Comparison of ENCODE assay signal across 8 cellular contexts in the genomic region with DNA sequence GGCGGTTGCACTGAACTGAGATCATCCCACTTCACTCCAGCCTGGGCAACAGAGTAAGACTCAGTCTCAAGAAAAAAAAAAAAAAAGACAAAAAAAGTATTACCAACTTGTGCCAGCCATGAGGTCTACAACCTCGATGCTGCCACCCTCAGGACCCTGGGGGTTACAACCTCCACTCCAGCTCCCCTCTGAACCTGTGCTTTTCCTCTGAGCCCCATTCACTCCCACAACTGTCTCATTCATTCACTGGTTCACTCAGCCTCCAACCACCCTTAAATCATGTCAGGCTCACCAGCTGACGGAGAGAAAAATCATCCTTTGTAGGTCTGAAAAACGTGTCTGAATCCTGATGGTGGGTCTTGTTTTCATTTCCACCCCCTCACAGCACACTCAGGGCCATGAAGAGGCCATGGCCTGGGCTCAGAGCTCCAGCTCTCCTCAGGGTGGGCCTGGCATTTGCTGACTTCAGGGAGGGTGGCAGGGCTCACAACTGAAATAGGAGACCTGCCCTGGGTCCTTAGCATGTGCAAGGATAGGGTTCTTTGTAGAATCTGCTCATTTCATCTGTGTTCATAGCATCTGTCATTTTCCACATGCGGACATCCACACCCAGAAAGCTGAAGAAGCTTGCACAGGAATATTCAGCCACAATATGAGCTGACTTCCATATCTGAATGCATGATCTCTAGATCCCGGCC. TPM values are rescaled to one million over a fixed set of nuclear protein-coding genes. Genes with fewer than 3 reads are reported as not detected.
DNase-seq lines count a peak whose midpoint lies in the region; ATAC-seq, FAIRE-seq and TF ChIP-seq lines count a peak whose summit lies in the region.
"Had no signal": no experiment of that assay in that cellular context is flagged by ENCODE, and none has a peak within 500 bp of the region (broad histone marks: within the 10 kb centered on the region; RNA-seq: fewer than 3 reads in every experiment).

No MANE protein-coding gene starts in this region.

- peaks cover 69 to 88% (median 80%) of the 10 kb centered on the region in 5 donors for H3K27me3 Mint-ChIP-seq in naive thymus-derived CD4-positive, alpha-beta T cell

- CTCF ChIA-PET in naive thymus-derived CD4-positive, alpha-beta T cell (lab: Charles Lee) = no interaction called here

- intact Hi-C loops in naive thymus-derived CD4-positive, alpha-beta T cell (cut with micrococcal nuclease) = loop anchor here in 1 of 2 donors (2.0 kb wide), 1 partner anchor 107 kb away; the partner anchor contains the start of gene ULBP3

- H3K36me3 Mint-ChIP-seq in naive thymus-derived CD4-positive, alpha-beta T cell = peaks cover 0 to 3% (median 0%) of the 10 kb centered on the region in 5 donors

- H3K4me3 Mint-ChIP-seq in naive thymus-derived CD4-positive, alpha-beta T cell = peak overlapping the region in 4 of 10 donors; percentile 5 to 45 (median 21)

- peak overlapping the region in 1 of 9 donors; percentile 5 for H3K27ac Mint-ChIP-seq in naive thymus-derived CD4-positive, alpha-beta T cell

- no peaks in the 10 kb centered on the region for H3K36me3 ChIP-seq in MG63
- no peaks in the 10 kb centered on the region for H3K36me3 ChIP-seq in naive thymus-derived CD4-positive, alpha-beta T cell (ENCODE audit: control insufficient read depth in 2 of 3, insufficient read depth in 3 of 3, low read length in 3 of 3)

- H3K27me3 ChIP-seq in MG63 = no peaks in the 10 kb centered on the region
- peaks cover 12 to 36% of the 10 kb centered on the region in 2 donors for H3K27me3 ChIP-seq in naive thymus-derived CD4-positive, alpha-beta T cell (ENCODE audit: control insufficient read depth in 2 of 2, insufficient read depth in 2 of 2, low read length in 2 of 2)

- no peak overlapping the region for H3K27ac ChIP-seq in naive thymus-derived CD4-positive, alpha-beta T cell (ENCODE audit: low read depth, low read length)

- ATAC-seq in naive thymus-derived CD4-positive, alpha-beta T cell = peak; percentile 39
- ATAC-seq in GM19395 (IDR thresholded peaks at IDR 0.05; ENCODE audit: unreplicated experiment) = no peak

- peaks cover 14 to 28% (median 23%) of the 10 kb centered on the region in 7 donors for H3K4me1 Mint-ChIP-seq in naive thymus-derived CD4-positive, alpha-beta T cell

- DNase-seq in ELR (ENCODE audit: low read depth) (peak; percentile 53), MG63 (peak; percentile 51), GM19240 (ENCODE audit: insufficient read length, low spot score) (no peak), GM12891 (ENCODE audit: insufficient read length, low spot score) (no peak)
- DNase-seq in activated CD8-positive, alpha-beta memory T cell treated with anti-CD3 and anti-CD28 coated beads, Interleukin-2, amount 50 U/mL, for 4 hours = peak; percentile 45
- peak in 5 of 9 donors; percentile 20 to 47 (median 34) for DNase-seq in naive thymus-derived CD4-positive, alpha-beta T cell
- DNase-seq: kidney had no signal

- TF ChIP-seq POLR2A in GM12891 (IDR thresholded peaks at IDR 0.05; ENCODE audit: low read depth, low read length) = no peak

- POLR2A ChIA-PET in naive thymus-derived CD4-positive, alpha-beta T cell (lab: Charles Lee) = interaction anchor here (0.6 kb wide), 1 partner anchor 22 kb away, joined by 3 read pairs; no protein-coding TSS in a partner anchor

- no peak for FAIRE-seq in GM12891 (lab: Jason Lieb, UNC)
- FAIRE-seq: kidney had no signal

- no peak overlapping the region for H3K4me3 ChIP-seq in MG63
- no peak overlapping the region for H3K4me3 ChIP-seq in naive thymus-derived CD4-positive, alpha-beta T cell (ENCODE audit: low read length)

- peaks cover 0 to 4% (median 0%) of the 10 kb centered on the region in 11 donors for H3K9me3 Mint-ChIP-seq in naive thymus-derived CD4-positive, alpha-beta T cell

- peaks cover 8 to 24% of the 10 kb centered on the region in 2 donors for H3K4me1 ChIP-seq in naive thymus-derived CD4-positive, alpha-beta T cell (ENCODE audit: control insufficient read depth in 2 of 2, insufficient read depth in 2 of 2, low read length in 2 of 2)

- no peaks in the 10 kb centered on the region for H3K9me3 ChIP-seq in MG63
- H3K9me3 ChIP-seq in naive thymus-derived CD4-positive, alpha-beta T cell (ENCODE audit: control insufficient read depth in 2 of 3, low read length in 3 of 3) = no peaks in the 10 kb centered on the region

TF ChIP-seq in GM12891, 5 proteins besides CTCF, POLR2A, EP300 and RAD21:
- TF ChIP-seq TAF1 (IDR thresholded peaks at IDR 0.05; ENCODE audit: low read depth, low read length) (no peak), SPI1 (IDR thresholded peaks at IDR 0.05; ENCODE audit: low read depth, low read length) (no peak), POU2F2 (IDR thresholded peaks at IDR 0.05; ENCODE audit: low read depth, low read length) (no peak), POLR2AphosphoS5 (IDR thresholded peaks at IDR 0.05; ENCODE audit: low read depth, low read length) (no peak), PAX5 (IDR thresholded peaks at IDR 0.05; ENCODE audit: insufficient read depth, low read length, severe bottlenecking) (no peak)

RNA-seq across cellular contexts. Expression of gene ULBP1, which starts 1.9 kb away (rescaled TPM):
- 1.5 and 2.5 TPM in 2 replicates for total RNA-seq in MG63 (2014; rRNA removed; shearing (Covaris generic); ENCODE audit: low replicate concordance)
- 1 to 10 TPM in 1 of 5 experiments, not detected in 4; 1.4 TPM for total RNA-seq in naive thymus-derived CD4-positive, alpha-beta T cell
- not detected for polyA plus RNA-seq in naive thymus-derived CD4-positive, alpha-beta T cell
- 0.27 TPM for polyA plus RNA-seq in GM12891 (2012; ENCODE audit: low read depth, missing spikeins)

RNA-seq across cellular contexts. Expression of gene ULBP2, which starts 20.1 kb away (rescaled TPM):
- total RNA-seq in MG63 (2014; rRNA removed; shearing (Covaris generic); ENCODE audit: low replicate concordance) = 2.2 and 7.4 TPM in 2 replicates
- total RNA-seq in naive thymus-derived CD4-positive, alpha-beta T cell = 1 to 10 TPM in 1 of 5 experiments, under 1 TPM in 3, not detected in 1; 0.27 to 1.0 (median 0.65) TPM
- polyA plus RNA-seq in naive thymus-derived CD4-positive, alpha-beta T cell = under 1 TPM in 1 of 2 donors, not detected in 1; 0.56 TPM
- 0.21 TPM for polyA plus RNA-seq in GM12891 (2012; ENCODE audit: low read depth, missing spikeins)

RNA-seq across cellular contexts. Expression of gene RAET1G, which starts 39.0 kb away (rescaled TPM):
- total RNA-seq in MG63 (2014; rRNA removed; shearing (Covaris generic); ENCODE audit: low replicate concordance) = 3.2 TPM in 1 of 2 replicates, not detected in the other
- not detected for total RNA-seq in naive thymus-derived CD4-positive, alpha-beta T cell
- polyA plus RNA-seq in naive thymus-derived CD4-positive, alpha-beta T cell = not detected
- not detected for polyA plus RNA-seq in GM12891 (2012; ENCODE audit: low read depth, missing spikeins)

Comparison
In these comparisons a context has a peak if more than half of its experiments do, and no peak if none do; other contexts are left out.
1. DNase-seq: peak in ELR (single experiment), MG63 (single experiment), activated CD8-positive, alpha-beta memory T cell treated with anti-CD3 and anti-CD28 coated beads, Interleukin-2, amount 50 U/mL, for 4 hours (single experiment) and naive thymus-derived CD4-positive, alpha-beta T cell (5 of 9); none in GM19240 (single experiment) and GM12891 (single experiment).